In the genomic region with DNA sequence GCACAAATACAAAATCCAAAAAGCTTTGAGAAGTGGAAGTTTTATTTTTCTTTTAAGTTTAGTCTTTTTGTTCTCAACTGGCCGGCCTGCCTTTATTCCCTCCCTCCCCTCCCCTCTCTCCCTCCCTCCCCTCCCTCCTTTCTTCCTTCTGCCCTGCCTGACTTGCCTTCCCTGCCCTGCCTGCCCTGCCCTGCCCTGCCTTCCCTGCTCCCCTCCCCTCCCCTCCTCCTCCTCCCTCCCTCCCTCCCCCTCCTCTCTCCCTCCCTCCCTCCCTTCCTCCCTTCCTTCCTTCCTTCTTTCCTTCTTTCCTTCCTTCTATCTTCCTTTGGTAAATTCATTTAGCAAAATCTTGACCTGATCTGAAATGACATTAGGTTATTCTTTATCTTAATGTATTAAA, we compare ENCODE assay signal across 21 cellular contexts.
"Had no signal": no experiment of that assay in that cellular context is flagged by ENCODE, and none has a peak within 500 bp of the region (broad histone marks: within the 10 kb centered on the region; RNA-seq: fewer than 3 reads in every experiment).

No MANE protein-coding gene starts in this region.

- H3K4me1 ChIP-seq: SJCRH30 had no signal

- H3K27me3 ChIP-seq: SJCRH30 had no signal

- H3K4me3 ChIP-seq: SJCRH30, SK-N-MC had no signal

- H3K4me3 Mint-ChIP-seq: IgD-negative memory B cell had no signal

- H3K27ac Mint-ChIP-seq: IgD-negative memory B cell had no signal

- DNase-seq: KBM-7, MV-4-11, NCI-H1048, NCI-H1105, NCI-H1417, NCI-H1436 treated with DMSO at 0.1 percent for 48 hours, NCI-H1694, NCI-H1930, NCI-H2081, NCI-H2107, NCI-H2227 treated with DMSO at 0.1 percent for 48 hours, NCI-H524, NCI-H69, NCI-H774, PC-3, SHP77, SJCRH30 had no signal

- H3K27ac ChIP-seq: RWPE1, SJCRH30 had no signal

- H3K36me3 ChIP-seq: SJCRH30 had no signal

- ATAC-seq: Panc1, PC-3 had no signal

- H3K4me1 Mint-ChIP-seq: IgD-negative memory B cell had no signal

- H3K9me3 ChIP-seq: SJCRH30 had no signal
